Comparison of ENCODE assay signal across 1 cellular context in genomic region chrX:53080628-53081580, GRCh38.
TF ChIP-seq lines count a peak whose summit lies in the region.

No MANE protein-coding gene starts in this region.

TF ChIP-seq in GM23338, 12 proteins besides CTCF, POLR2A, EP300 and RAD21 (continued from another document):
- no peak for TF ChIP-seq REST (IDR thresholded peaks at IDR 0.05; ENCODE audit: unreplicated experiment)
- TF ChIP-seq EZH2phosphoT487 (IDR thresholded peaks at IDR 0.05; ENCODE audit: unreplicated experiment), result no peak
- TF ChIP-seq, protein P1, sequence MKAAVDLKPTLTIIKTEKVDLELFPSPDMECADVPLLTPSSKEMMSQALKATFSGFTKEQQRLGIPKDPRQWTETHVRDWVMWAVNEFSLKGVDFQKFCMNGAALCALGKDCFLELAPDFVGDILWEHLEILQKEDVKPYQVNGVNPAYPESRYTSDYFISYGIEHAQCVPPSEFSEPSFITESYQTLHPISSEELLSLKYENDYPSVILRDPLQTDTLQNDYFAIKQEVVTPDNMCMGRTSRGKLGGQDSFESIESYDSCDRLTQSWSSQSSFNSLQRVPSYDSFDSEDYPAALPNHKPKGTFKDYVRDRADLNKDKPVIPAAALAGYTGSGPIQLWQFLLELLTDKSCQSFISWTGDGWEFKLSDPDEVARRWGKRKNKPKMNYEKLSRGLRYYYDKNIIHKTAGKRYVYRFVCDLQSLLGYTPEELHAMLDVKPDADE (IDR thresholded peaks at IDR 0.05), result no peak
- TF ChIP-seq, protein P2, sequence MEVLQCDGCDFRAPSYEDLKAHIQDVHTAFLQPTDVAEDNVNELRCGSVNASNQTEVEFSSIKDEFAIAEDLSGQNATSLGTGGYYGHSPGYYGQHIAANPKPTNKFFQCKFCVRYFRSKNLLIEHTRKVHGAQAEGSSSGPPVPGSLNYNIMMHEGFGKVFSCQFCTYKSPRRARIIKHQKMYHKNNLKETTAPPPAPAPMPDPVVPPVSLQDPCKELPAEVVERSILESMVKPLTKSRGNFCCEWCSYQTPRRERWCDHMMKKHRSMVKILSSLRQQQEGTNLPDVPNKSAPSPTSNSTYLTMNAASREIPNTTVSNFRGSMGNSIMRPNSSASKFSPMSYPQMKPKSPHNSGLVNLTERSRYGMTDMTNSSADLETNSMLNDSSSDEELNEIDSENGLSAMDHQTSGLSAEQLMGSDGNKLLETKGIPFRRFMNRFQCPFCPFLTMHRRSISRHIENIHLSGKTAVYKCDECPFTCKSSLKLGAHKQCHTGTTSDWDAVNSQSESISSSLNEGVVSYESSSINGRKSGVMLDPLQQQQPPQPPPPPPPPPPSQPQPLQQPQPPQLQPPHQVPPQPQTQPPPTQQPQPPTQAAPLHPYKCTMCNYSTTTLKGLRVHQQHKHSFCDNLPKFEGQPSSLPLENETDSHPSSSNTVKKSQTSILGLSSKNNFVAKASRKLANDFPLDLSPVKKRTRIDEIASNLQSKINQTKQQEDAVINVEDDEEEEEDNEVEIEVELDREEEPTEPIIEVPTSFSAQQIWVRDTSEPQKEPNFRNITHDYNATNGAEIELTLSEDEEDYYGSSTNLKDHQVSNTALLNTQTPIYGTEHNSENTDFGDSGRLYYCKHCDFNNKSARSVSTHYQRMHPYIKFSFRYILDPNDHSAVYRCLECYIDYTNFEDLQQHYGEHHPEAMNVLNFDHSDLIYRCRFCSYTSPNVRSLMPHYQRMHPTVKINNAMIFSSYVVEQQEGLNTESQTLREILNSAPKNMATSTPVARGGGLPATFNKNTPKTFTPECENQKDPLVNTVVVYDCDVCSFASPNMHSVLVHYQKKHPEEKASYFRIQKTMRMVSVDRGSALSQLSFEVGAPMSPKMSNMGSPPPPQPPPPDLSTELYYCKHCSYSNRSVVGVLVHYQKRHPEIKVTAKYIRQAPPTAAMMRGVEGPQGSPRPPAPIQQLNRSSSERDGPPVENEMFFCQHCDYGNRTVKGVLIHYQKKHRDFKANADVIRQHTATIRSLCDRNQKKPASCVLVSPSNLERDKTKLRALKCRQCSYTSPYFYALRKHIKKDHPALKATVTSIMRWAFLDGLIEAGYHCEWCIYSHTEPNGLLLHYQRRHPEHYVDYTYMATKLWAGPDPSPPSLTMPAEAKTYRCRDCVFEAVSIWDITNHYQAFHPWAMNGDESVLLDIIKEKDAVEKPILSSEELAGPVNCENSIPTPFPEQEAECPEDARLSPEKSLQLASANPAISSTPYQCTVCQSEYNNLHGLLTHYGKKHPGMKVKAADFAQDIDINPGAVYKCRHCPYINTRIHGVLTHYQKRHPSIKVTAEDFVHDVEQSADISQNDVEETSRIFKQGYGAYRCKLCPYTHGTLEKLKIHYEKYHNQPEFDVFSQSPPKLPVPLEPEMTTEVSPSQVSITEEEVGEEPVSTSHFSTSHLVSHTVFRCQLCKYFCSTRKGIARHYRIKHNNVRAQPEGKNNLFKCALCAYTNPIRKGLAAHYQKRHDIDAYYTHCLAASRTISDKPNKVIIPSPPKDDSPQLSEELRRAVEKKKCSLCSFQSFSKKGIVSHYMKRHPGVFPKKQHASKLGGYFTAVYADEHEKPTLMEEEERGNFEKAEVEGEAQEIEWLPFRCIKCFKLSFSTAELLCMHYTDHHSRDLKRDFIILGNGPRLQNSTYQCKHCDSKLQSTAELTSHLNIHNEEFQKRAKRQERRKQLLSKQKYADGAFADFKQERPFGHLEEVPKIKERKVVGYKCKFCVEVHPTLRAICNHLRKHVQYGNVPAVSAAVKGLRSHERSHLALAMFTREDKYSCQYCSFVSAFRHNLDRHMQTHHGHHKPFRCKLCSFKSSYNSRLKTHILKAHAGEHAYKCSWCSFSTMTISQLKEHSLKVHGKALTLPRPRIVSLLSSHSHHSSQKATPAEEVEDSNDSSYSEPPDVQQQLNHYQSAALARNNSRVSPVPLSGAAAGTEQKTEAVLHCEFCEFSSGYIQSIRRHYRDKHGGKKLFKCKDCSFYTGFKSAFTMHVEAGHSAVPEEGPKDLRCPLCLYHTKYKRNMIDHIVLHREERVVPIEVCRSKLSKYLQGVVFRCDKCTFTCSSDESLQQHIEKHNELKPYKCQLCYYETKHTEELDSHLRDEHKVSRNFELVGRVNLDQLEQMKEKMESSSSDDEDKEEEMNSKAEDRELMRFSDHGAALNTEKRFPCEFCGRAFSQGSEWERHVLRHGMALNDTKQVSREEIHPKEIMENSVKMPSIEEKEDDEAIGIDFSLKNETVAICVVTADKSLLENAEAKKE (CRISPR knock-in tag; IDR thresholded peaks at IDR 0.05), result no peak
- TF ChIP-seq JUNB (IDR thresholded peaks at IDR 0.05; ENCODE audit: unreplicated experiment), result no peak
- no peak for TF ChIP-seq CREB1 (CRISPR knock-in tag; IDR thresholded peaks at IDR 0.05; ENCODE audit: low read depth)
- no peak for TF ChIP-seq POLR2AphosphoS5 (IDR thresholded peaks at IDR 0.05; ENCODE audit: low read depth)
- no peak for TF ChIP-seq EZH2 (IDR thresholded peaks at IDR 0.05; ENCODE audit: low read depth, unreplicated experiment)
- TF ChIP-seq ZNF114 (CRISPR knock-in tag; IDR thresholded peaks at IDR 0.05), result no peak
- no peak for TF ChIP-seq STAT1 (IDR thresholded peaks at IDR 0.05; ENCODE audit: unreplicated experiment)
